8 cellular contexts compared by ENCODE assay signal in genomic region chr2:11697103-11697871, GRCh38. TPM values are rescaled to one million over a fixed set of nuclear protein-coding genes. Genes with fewer than 3 reads are reported as not detected.
DNase-seq lines count a peak whose midpoint lies in the region; ATAC-seq and TF ChIP-seq lines count a peak whose summit lies in the region.

No MANE protein-coding gene starts in this region.

- peak overlapping the region; percentile 77 for H3K27ac ChIP-seq in SJSA1

- H3K9me3 ChIP-seq in SJSA1 (replicated peaks), result no peaks in the 10 kb centered on the region

- ATAC-seq in HG03039 (IDR thresholded peaks at IDR 0.05; ENCODE audit: unreplicated experiment), result no peak

- CTCF ChIA-PET in HEK293T (lab: Yijun Ruan, JAX), result interaction anchor here (1.2 to 1.7 kb wide), 2 partner anchors 9 to 82 kb away, joined by 4 to 11 read pairs; no protein-coding TSS in a partner anchor

- no peaks in the 10 kb centered on the region for H3K27me3 ChIP-seq in SJSA1 (replicated peaks)

- H3K36me3 ChIP-seq in SJSA1, result no peaks in the 10 kb centered on the region

- DNase-seq in ELR (ENCODE audit: low read depth), result peak; percentile 92
- peak; percentile 81 to 88 for DNase-seq in SJSA1 (ENCODE audit: low read depth in 1 of 2, low spot score in 2 of 2)
- DNase-seq in glomerular visceral epithelial cell (ENCODE audit: extremely low spot score), result peak; percentile 91
- peak; percentile 97 for DNase-seq in renal cortical epithelial cell (ENCODE audit: low read depth)
- no peak for DNase-seq in stimulated activated CD4-positive, alpha-beta T cell treated with anti-CD3 and anti-CD28 coated beads, Interleukin-12 subunit alpha, Interleukin-12 subunit beta, amount 100 ng/mL, for 4 hours
- DNase-seq in HEK293T (ENCODE audit: extremely low spot score), result no peak
- DNase-seq in activated effector memory CD4-positive, alpha-beta T cell treated with anti-CD3 and anti-CD28 coated beads, Interleukin-2, amount 50 U/mL, for 16 hours, result no peak

- POLR2A ChIA-PET in HEK293T (lab: Yijun Ruan, JAX), result no interaction called here

- H3K4me1 ChIP-seq in SJSA1 (replicated peaks), result peaks cover 26% of the 10 kb centered on the region

- no peak overlapping the region for H3K4me3 ChIP-seq in SJSA1

TF ChIP-seq in HEK293T, 16 proteins besides CTCF, POLR2A, EP300 and RAD21:
- TF ChIP-seq FOXK2 (IDR thresholded peaks at IDR 0.05) (no peak), FOXA1 (IDR thresholded peaks at IDR 0.05) (no peak), ELF4 (IDR thresholded peaks at IDR 0.05) (no peak), BHLHE40 (IDR thresholded peaks at IDR 0.05; ENCODE audit: borderline replicate concordance) (no peak), PKNOX1 (IDR thresholded peaks at IDR 0.05) (no peak)

RNA-seq across cellular contexts. Expression of gene NTSR2, which starts 27.3 kb away (rescaled TPM):
- total RNA-seq in SJSA1 (2014; rRNA removed; shearing (Covaris generic)), result not detected in 2 replicates
- total RNA-seq in renal cortical epithelial cell, result not detected in 2 replicates

RNA-seq across cellular contexts. Expression of gene LPIN1, which starts 49.1 kb away (rescaled TPM):
- 19.1 and 19.4 TPM in 2 replicates for total RNA-seq in SJSA1 (2014; rRNA removed; shearing (Covaris generic))
- 33.8 and 39.9 TPM in 2 replicates for total RNA-seq in renal cortical epithelial cell

Comparison
In these comparisons a context has a peak if more than half of its experiments do, and no peak if none do; other contexts are left out.
1. DNase-seq: peak in ELR (single experiment), SJSA1 (2 of 2), glomerular visceral epithelial cell (single experiment) and renal cortical epithelial cell (single experiment); none in stimulated activated CD4-positive, alpha-beta T cell treated with anti-CD3 and anti-CD28 coated beads, Interleukin-12 subunit alpha, Interleukin-12 subunit beta, amount 100 ng/mL, for 4 hours (single experiment), HEK293T (single experiment) and activated effector memory CD4-positive, alpha-beta T cell treated with anti-CD3 and anti-CD28 coated beads, Interleukin-2, amount 50 U/mL, for 16 hours (single experiment).